13 cellular contexts compared by ENCODE assay signal in the genomic region with DNA sequence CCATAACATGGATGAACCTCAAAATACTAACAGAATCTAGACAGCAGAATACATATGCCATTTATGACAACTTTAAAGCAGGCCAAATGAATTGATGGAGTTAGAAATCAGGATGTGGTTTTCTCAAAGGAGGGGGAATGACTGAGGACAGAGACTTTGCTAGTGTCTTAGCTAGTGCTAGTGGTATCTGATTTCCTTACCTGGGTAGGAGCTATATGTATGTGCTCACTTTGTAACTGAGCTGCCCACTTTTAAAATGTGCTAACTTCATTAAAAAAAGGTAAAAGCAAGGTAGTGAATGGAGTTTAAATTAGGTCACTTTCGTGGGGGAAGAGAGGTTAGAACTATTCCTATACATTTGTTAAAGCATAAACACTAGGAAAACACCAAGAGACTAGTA. TPM values are rescaled to one million over a fixed set of nuclear protein-coding genes. Genes with fewer than 3 reads are reported as not detected.
DNase-seq lines count a peak whose midpoint lies in the region; ATAC-seq, FAIRE-seq and TF ChIP-seq lines count a peak whose summit lies in the region.
"Had no signal": no experiment of that assay in that cellular context is flagged by ENCODE, and none has a peak within 500 bp of the region (broad histone marks: within the 10 kb centered on the region; RNA-seq: fewer than 3 reads in every experiment).

No MANE protein-coding gene starts in this region.

- peak in 2 of 5 donors; percentile 25 to 43 for DNase-seq in CD8-positive, alpha-beta memory T cell
- DNase-seq in activated naive CD8-positive, alpha-beta T cell treated with anti-CD3 and anti-CD28 coated beads, Interleukin-2, amount 10 ng/mL, durations not matched to agents 7 days and 5 days: no peak
- DNase-seq in nephron progenitor cell (no peak), frontal cortex (ENCODE audit: low spot score in 2 of 2) (no peak)
- DNase-seq: effector memory CD4-positive, alpha-beta T cell; gastrocnemius medialis; kidney glomerular epithelial cell; NCI-H1092 treated with DMSO at 0.1 percent for 48 hours; right cardiac atrium; T-helper 9 cell had no signal

- no peak overlapping the region for H3K27ac ChIP-seq in CD8-positive, alpha-beta memory T cell (ENCODE audit: low read depth, low read length)
- no peak overlapping the region for H3K27ac ChIP-seq in KMS-11
- H3K27ac ChIP-seq: gastrocnemius medialis had no signal

- no peaks in the 10 kb centered on the region for H4K20me1 ChIP-seq in KMS-11 (ENCODE audit: insufficient read depth)

- peaks cover 18% of the 10 kb centered on the region for H3K36me3 ChIP-seq in CD8-positive, alpha-beta memory T cell (ENCODE audit: insufficient read depth, low read length)
- H3K36me3 ChIP-seq in KMS-11 (ENCODE audit: insufficient read depth): no peaks in the 10 kb centered on the region

- H3K9ac ChIP-seq in KMS-11: no peak overlapping the region

- H3K27me3 Mint-ChIP-seq in CD8-positive, alpha-beta memory T cell: peaks cover 0 to 4% of the 10 kb centered on the region in 2 donors
- no peaks in the 10 kb centered on the region for H3K27me3 Mint-ChIP-seq in activated naive CD8-positive, alpha-beta T cell treated with anti-CD3 and anti-CD28 coated beads, Interleukin-2, amount 10 ng/mL, durations not matched to agents 7 days and 5 days
- H3K27me3 Mint-ChIP-seq in nephron progenitor cell (ENCODE audit: low read depth, poor library complexity): no peaks in the 10 kb centered on the region

- peak; percentile 37 for ATAC-seq in activated naive CD8-positive, alpha-beta T cell treated with anti-CD3 and anti-CD28 coated beads, Interleukin-2, amount 10 ng/mL, durations not matched to agents 7 days and 5 days (ENCODE audit: low read depth)
- ATAC-seq in GM21619 (IDR thresholded peaks at IDR 0.05; ENCODE audit: unreplicated experiment): no peak
- ATAC-seq in GM19463 (IDR thresholded peaks at IDR 0.05; ENCODE audit: unreplicated experiment): no peak
- ATAC-seq: gastrocnemius medialis, right cardiac atrium had no signal

- H3K9me3 Mint-ChIP-seq in CD8-positive, alpha-beta memory T cell: no peaks in the 10 kb centered on the region
- peaks cover 1% of the 10 kb centered on the region for H3K9me3 Mint-ChIP-seq in activated naive CD8-positive, alpha-beta T cell treated with anti-CD3 and anti-CD28 coated beads, Interleukin-2, amount 10 ng/mL, durations not matched to agents 7 days and 5 days
- peaks cover 6% of the 10 kb centered on the region for H3K9me3 Mint-ChIP-seq in nephron progenitor cell

- TF ChIP-seq CTCF in KMS-11 (conservative IDR thresholded peaks at IDR 0.05; ENCODE audit: low read depth, low read length): no peak
- no peak for TF ChIP-seq CTCF in nephron progenitor cell (IDR thresholded peaks at IDR 0.05)

- peak overlapping the region; percentile 34 to 80 (median 62) for H3K4me3 Mint-ChIP-seq in CD8-positive, alpha-beta memory T cell
- H3K4me3 Mint-ChIP-seq in activated naive CD8-positive, alpha-beta T cell treated with anti-CD3 and anti-CD28 coated beads, Interleukin-2, amount 10 ng/mL, durations not matched to agents 7 days and 5 days: peak overlapping the region; percentile 69
- peak overlapping the region; percentile 62 for H3K4me3 Mint-ChIP-seq in nephron progenitor cell

- FAIRE-seq in frontal cortex (lab: Jason Lieb, UNC): no peak

- 0 out of 2 replicates have a peak overlapping the region, but pooled peaks have one; percentile 9 for H3K4me2 ChIP-seq in KMS-11

- H3K4me1 ChIP-seq in CD8-positive, alpha-beta memory T cell (ENCODE audit: insufficient read depth, low read length): peaks cover 36% of the 10 kb centered on the region
- H3K4me1 ChIP-seq in KMS-11 (ENCODE audit: low read depth, poor library complexity, severe bottlenecking): peaks cover 21% of the 10 kb centered on the region

- no peaks in the 10 kb centered on the region for H3K9me3 ChIP-seq in CD8-positive, alpha-beta memory T cell (ENCODE audit: low read length)
- H3K9me3 ChIP-seq: gastrocnemius medialis had no signal

- CTCF ChIA-PET in CD8-positive, alpha-beta memory T cell (lab: Charles Lee): interaction anchor here (3.1 kb wide), 1 partner anchor 12 kb away, joined by 20 read pairs; no protein-coding TSS in a partner anchor

- H3K4me1 Mint-ChIP-seq in CD8-positive, alpha-beta memory T cell: peaks cover 50 to 73% (median 67%) of the 10 kb centered on the region in 3 donors
- H3K4me1 Mint-ChIP-seq in activated naive CD8-positive, alpha-beta T cell treated with anti-CD3 and anti-CD28 coated beads, Interleukin-2, amount 10 ng/mL, durations not matched to agents 7 days and 5 days: peaks cover 29% of the 10 kb centered on the region
- H3K4me1 Mint-ChIP-seq in nephron progenitor cell: peaks cover 27% of the 10 kb centered on the region

- no peaks in the 10 kb centered on the region for H3K27me3 ChIP-seq in CD8-positive, alpha-beta memory T cell (ENCODE audit: insufficient read depth, low read length, poor library complexity, severe bottlenecking)
- H3K27me3 ChIP-seq in KMS-11 (ENCODE audit: insufficient read depth, low read depth): no peaks in the 10 kb centered on the region
- H3K27me3 ChIP-seq: gastrocnemius medialis had no signal

- H3K36me3 Mint-ChIP-seq in CD8-positive, alpha-beta memory T cell: peaks cover 0 to 49% (median 3%) of the 10 kb centered on the region in 3 donors
- peaks cover 6% of the 10 kb centered on the region for H3K36me3 Mint-ChIP-seq in activated naive CD8-positive, alpha-beta T cell treated with anti-CD3 and anti-CD28 coated beads, Interleukin-2, amount 10 ng/mL, durations not matched to agents 7 days and 5 days
- H3K36me3 Mint-ChIP-seq in nephron progenitor cell (ENCODE audit: low read depth): peaks cover 8% of the 10 kb centered on the region

- peak overlapping the region in 7 of 8 donors; percentile 30 to 86 (median 47) for H3K27ac Mint-ChIP-seq in CD8-positive, alpha-beta memory T cell
- peak overlapping the region; percentile 77 for H3K27ac Mint-ChIP-seq in activated naive CD8-positive, alpha-beta T cell treated with anti-CD3 and anti-CD28 coated beads, Interleukin-2, amount 10 ng/mL, durations not matched to agents 7 days and 5 days
- H3K27ac Mint-ChIP-seq in nephron progenitor cell: no peak overlapping the region

- POLR2A ChIA-PET in CD8-positive, alpha-beta memory T cell (lab: Charles Lee): no interaction called here
- POLR2A ChIA-PET in activated naive CD8-positive, alpha-beta T cell treated with anti-CD3 and anti-CD28 coated beads, Interleukin-2, amount 10 ng/mL, durations not matched to agents 7 days and 5 days (lab: Charles Lee): interaction anchor here (0.9 to 1.0 kb wide), 2 partner anchors 12 to 203 kb away, joined by 3 to 7 read pairs; no protein-coding TSS in a partner anchor

- peak overlapping the region; percentile 3 for H3K4me3 ChIP-seq in CD8-positive, alpha-beta memory T cell (ENCODE audit: low read length)
- no peak overlapping the region for H3K4me3 ChIP-seq in KMS-11 (IDR thresholded peaks at IDR 0.05; ENCODE audit: insufficient read depth, low read depth, low read length)

- H2AFZ ChIP-seq in KMS-11 (ENCODE audit: low read depth): no peak overlapping the region

- H3K79me2 ChIP-seq in KMS-11 (ENCODE audit: insufficient read depth, low read depth): peaks cover 35% of the 10 kb centered on the region

RNA-seq across cellular contexts. Expression of gene GTF2B, which starts 2.6 kb away (rescaled TPM):
- total RNA-seq in CD8-positive, alpha-beta memory T cell: 10 to 100 TPM; 39.9 to 40.7 TPM
- 49.9 TPM for polyA plus RNA-seq in CD8-positive, alpha-beta memory T cell
- 10 to 100 TPM; 40.2 to 41.7 TPM for total RNA-seq in activated naive CD8-positive, alpha-beta T cell treated with anti-CD3 and anti-CD28 coated beads, Interleukin-2, amount 10 ng/mL, durations not matched to agents 7 days and 5 days
- total RNA-seq in frontal cortex: 79.1 TPM
